20 cellular contexts compared by ENCODE assay signal in the genomic region with DNA sequence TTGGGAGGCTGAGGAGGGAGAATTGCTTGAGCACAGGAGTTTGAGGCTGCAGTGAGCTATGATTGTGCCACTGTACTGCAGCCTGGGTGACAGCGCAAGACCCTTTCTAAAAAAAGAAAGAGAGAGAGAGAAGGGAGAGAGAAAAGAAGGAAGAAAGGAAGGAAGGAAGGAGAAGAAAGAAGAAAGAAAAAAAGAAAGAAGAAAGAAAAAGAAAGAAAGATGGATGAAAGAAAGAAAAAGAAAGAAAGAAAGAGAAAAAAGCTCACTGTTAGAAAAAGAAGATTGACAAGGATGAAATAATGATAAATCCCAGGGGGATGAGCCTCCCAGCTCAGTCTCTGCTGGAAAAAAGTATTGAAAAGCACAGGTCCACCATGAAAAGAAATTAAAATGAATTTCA. TPM values are rescaled to one million over a fixed set of nuclear protein-coding genes. Genes with fewer than 3 reads are reported as not detected.
DNase-seq lines count a peak whose midpoint lies in the region; ATAC-seq, FAIRE-seq and TF ChIP-seq lines count a peak whose summit lies in the region.
"Had no signal": no experiment of that assay in that cellular context is flagged by ENCODE, and none has a peak within 500 bp of the region (broad histone marks: within the 10 kb centered on the region; RNA-seq: fewer than 3 reads in every experiment).

No MANE protein-coding gene starts in this region.

- no peaks in the 10 kb centered on the region for H3K27me3 Mint-ChIP-seq in activated T-cell treated with anti-CD3 and anti-CD28 coated beads, Interleukin-2, amount 50 U/mL, for 72 hours (ENCODE audit: low read depth)
- H3K27me3 Mint-ChIP-seq in T-cell: no peaks in the 10 kb centered on the region
- no peaks in the 10 kb centered on the region for H3K27me3 Mint-ChIP-seq in activated naive CD8-positive, alpha-beta T cell treated with anti-CD3 and anti-CD28 coated beads, Interleukin-2, amount 50 U/mL, for 24 hours
- no peaks in the 10 kb centered on the region for H3K27me3 Mint-ChIP-seq in stimulated activated memory B cell treated with anti-CD40 and anti-IgM and Interleukin-4, amounts not matched to agents 10 μg/mL and 1 μg/mL and 100 μg/mL, for 72 hours

- peak overlapping the region; percentile 88 for H3K27ac Mint-ChIP-seq in activated T-cell treated with anti-CD3 and anti-CD28 coated beads, Interleukin-2, amount 50 U/mL, for 72 hours
- peak overlapping the region; percentile 68 to 89 for H3K27ac Mint-ChIP-seq in T-cell
- peak overlapping the region; percentile 84 for H3K27ac Mint-ChIP-seq in activated naive CD8-positive, alpha-beta T cell treated with anti-CD3 and anti-CD28 coated beads, Interleukin-2, amount 50 U/mL, for 24 hours
- H3K27ac Mint-ChIP-seq in stimulated activated memory B cell treated with anti-CD40 and anti-IgM and Interleukin-4, amounts not matched to agents 10 μg/mL and 1 μg/mL and 100 μg/mL, for 72 hours: peak overlapping the region; percentile 99
- H3K27ac Mint-ChIP-seq: nephron had no signal

- no peak overlapping the region for H3K4me3 ChIP-seq in gastroesophageal sphincter

- CTCF ChIA-PET in T-cell (lab: Charles Lee): interaction anchor here (0.5 to 3.2 kb wide), 7 partner anchors 24 to 124 kb away, joined by 3 to 39 read pairs (median 4); no protein-coding TSS in a partner anchor

- no peaks in the 10 kb centered on the region for H3K36me3 ChIP-seq in gastroesophageal sphincter

- H3K4me1 Mint-ChIP-seq in activated T-cell treated with anti-CD3 and anti-CD28 coated beads, Interleukin-2, amount 50 U/mL, for 72 hours (ENCODE audit: low read depth): peaks cover 86% of the 10 kb centered on the region
- H3K4me1 Mint-ChIP-seq in T-cell: peaks cover 78 to 89% (median 86%) of the 10 kb centered on the region in 3 donors
- peaks cover 84% of the 10 kb centered on the region for H3K4me1 Mint-ChIP-seq in activated naive CD8-positive, alpha-beta T cell treated with anti-CD3 and anti-CD28 coated beads, Interleukin-2, amount 50 U/mL, for 24 hours
- H3K4me1 Mint-ChIP-seq in stimulated activated memory B cell treated with anti-CD40 and anti-IgM and Interleukin-4, amounts not matched to agents 10 μg/mL and 1 μg/mL and 100 μg/mL, for 72 hours: peaks cover 68% of the 10 kb centered on the region

- no peak for ATAC-seq in activated T-cell treated with anti-CD3 and anti-CD28 coated beads, Interleukin-2, amount 50 U/mL, for 72 hours (replicated peaks in 1 of 2)
- ATAC-seq in T-cell (replicated peaks in 1 of 4): no peak
- ATAC-seq in activated naive CD8-positive, alpha-beta T cell treated with anti-CD3 and anti-CD28 coated beads, Interleukin-2, amount 50 U/mL, for 24 hours: no peak
- ATAC-seq in stimulated activated memory B cell treated with anti-CD40 and anti-IgM and Interleukin-4, amounts not matched to agents 10 μg/mL and 1 μg/mL and 100 μg/mL, for 72 hours: no peak
- ATAC-seq in gastroesophageal sphincter: no peak
- ATAC-seq: left lobe of liver had no signal

- H3K9me3 Mint-ChIP-seq in activated T-cell treated with anti-CD3 and anti-CD28 coated beads, Interleukin-2, amount 50 U/mL, for 72 hours: peaks cover 12 to 14% of the 10 kb centered on the region in 2 donors
- H3K9me3 Mint-ChIP-seq in T-cell: peaks cover 7 to 11% (median 10%) of the 10 kb centered on the region in 3 donors
- peaks cover 20% of the 10 kb centered on the region for H3K9me3 Mint-ChIP-seq in activated naive CD8-positive, alpha-beta T cell treated with anti-CD3 and anti-CD28 coated beads, Interleukin-2, amount 50 U/mL, for 24 hours
- peaks cover 8% of the 10 kb centered on the region for H3K9me3 Mint-ChIP-seq in stimulated activated memory B cell treated with anti-CD40 and anti-IgM and Interleukin-4, amounts not matched to agents 10 μg/mL and 1 μg/mL and 100 μg/mL, for 72 hours

- no peak for DNase-seq in activated T-cell treated with anti-CD3 and anti-CD28 coated beads, Interleukin-2, amount 50 U/mL, for 72 hours
- no peak for DNase-seq in activated T-cell treated with anti-CD3 and anti-CD28 coated beads for 4 hours
- no peak for DNase-seq in T-cell
- no peak for DNase-seq in activated naive CD8-positive, alpha-beta T cell treated with anti-CD3 and anti-CD28 coated beads, Interleukin-2, amount 50 U/mL, for 24 hours
- no peak for DNase-seq in erythroblast (lab: John Stamatoyannopoulos, UW)
- DNase-seq in frontal cortex (ENCODE audit: low spot score in 2 of 2): no peak
- DNase-seq: effector CD8-positive, alpha-beta T cell; foreskin keratinocyte; NCI-H1092; NCI-H187 treated with DMSO at 0.1 percent for 48 hours; NCI-H526 treated with DMSO at 0.1 percent for 48 hours; SW 1271 had no signal

- peaks cover 0 to 11% (median 0%) of the 10 kb centered on the region in 3 donors for H3K9me3 ChIP-seq in gastroesophageal sphincter

- TF ChIP-seq POLR2A in erythroblast (IDR thresholded peaks at IDR 0.05; ENCODE audit: low read length) (no peak), gastroesophageal sphincter (IDR thresholded peaks at IDR 0.05) (no peak)

- no peak for TF ChIP-seq CTCF in gastroesophageal sphincter (IDR thresholded peaks at IDR 0.05)

- FAIRE-seq in frontal cortex (lab: Jason Lieb, UNC): no peak
- FAIRE-seq: colon had no signal

- peak overlapping the region; percentile 74 to 88 for H3K4me3 Mint-ChIP-seq in activated T-cell treated with anti-CD3 and anti-CD28 coated beads, Interleukin-2, amount 50 U/mL, for 72 hours
- peak overlapping the region in 1 of 3 donors; percentile 55 for H3K4me3 Mint-ChIP-seq in T-cell
- H3K4me3 Mint-ChIP-seq in activated naive CD8-positive, alpha-beta T cell treated with anti-CD3 and anti-CD28 coated beads, Interleukin-2, amount 50 U/mL, for 24 hours: peak overlapping the region; percentile 35
- peak overlapping the region; percentile 76 for H3K4me3 Mint-ChIP-seq in stimulated activated memory B cell treated with anti-CD40 and anti-IgM and Interleukin-4, amounts not matched to agents 10 μg/mL and 1 μg/mL and 100 μg/mL, for 72 hours
- H3K4me3 Mint-ChIP-seq: activated T-helper 1 cell treated with anti-CD3 and anti-CD28 coated beads, Interleukin-12 subunit alpha, Interleukin-12 subunit beta, Interleukin-2, Interleukin-4 antibody, amounts not matched to agents 30 ng/mL and 10 ng/mL and 1 ng/mL, durations not matched to agents 14 hours and 24 hours and 36 hours; nephron had no signal

- H3K36me3 Mint-ChIP-seq in activated T-cell treated with anti-CD3 and anti-CD28 coated beads, Interleukin-2, amount 50 U/mL, for 72 hours (ENCODE audit: insufficient read depth in 2 of 2): peaks cover 15 to 20% of the 10 kb centered on the region in 2 donors
- peaks cover 10% of the 10 kb centered on the region for H3K36me3 Mint-ChIP-seq in T-cell
- H3K36me3 Mint-ChIP-seq in activated naive CD8-positive, alpha-beta T cell treated with anti-CD3 and anti-CD28 coated beads, Interleukin-2, amount 50 U/mL, for 24 hours (ENCODE audit: low read depth): peaks cover 3% of the 10 kb centered on the region
- H3K36me3 Mint-ChIP-seq in stimulated activated memory B cell treated with anti-CD40 and anti-IgM and Interleukin-4, amounts not matched to agents 10 μg/mL and 1 μg/mL and 100 μg/mL, for 72 hours: peaks cover 5% of the 10 kb centered on the region
- H3K36me3 Mint-ChIP-seq: brain had no signal

- POLR2A ChIA-PET in T-cell (lab: Charles Lee): no interaction called here

- no peak for TF ChIP-seq EP300 in gastroesophageal sphincter (IDR thresholded peaks at IDR 0.05)

- peaks cover 37% of the 10 kb centered on the region for H3K27me3 ChIP-seq in gastroesophageal sphincter

- WGBS in gastroesophageal sphincter (ENCODE audit: low coverage in 1 of 2), 2 donors: 100% methylated on average over 1 of the region's 1 CpG

- H3K4me1 ChIP-seq in gastroesophageal sphincter: no peaks in the 10 kb centered on the region
- H3K4me1 ChIP-seq: foreskin keratinocyte had no signal

- no peak overlapping the region for H3K27ac ChIP-seq in gastroesophageal sphincter
- H3K27ac ChIP-seq: C4-2B, foreskin keratinocyte had no signal

RNA-seq across cellular contexts. Expression of a gene that starts 22.8 kb away (rescaled TPM):
- 100 to 1,000 TPM; 101 to 114 TPM for total RNA-seq in activated T-cell treated with anti-CD3 and anti-CD28 coated beads, Interleukin-2, amount 50 U/mL, for 72 hours
- total RNA-seq in T-cell (100 to 1,000 TPM; 105 to 142 (median 132) TPM), frontal cortex (0.41 TPM), gastroesophageal sphincter (under 1 TPM; 0.27 to 0.67 (median 0.45) TPM)

Comparison
In these comparisons a context has a peak if more than half of its experiments do, and no peak if none do; other contexts are left out.
1. RNA of a gene that starts 22.8 kb away (total RNA-seq): 105 to 142 TPM in T-cell and 101 to 114 TPM in activated T-cell treated with anti-CD3 and anti-CD28 coated beads, Interleukin-2, amount 50 U/mL, for 72 hours; 0.27 to 0.67 TPM in gastroesophageal sphincter and 0.41 TPM in frontal cortex (single experiment); every median in the first group is over 10 times any median in the second.
2. Peak in every context shown above with its lines, with median percentiles within 50 percentile points of each other: H3K27ac Mint-ChIP-seq.